In the genomic region with DNA sequence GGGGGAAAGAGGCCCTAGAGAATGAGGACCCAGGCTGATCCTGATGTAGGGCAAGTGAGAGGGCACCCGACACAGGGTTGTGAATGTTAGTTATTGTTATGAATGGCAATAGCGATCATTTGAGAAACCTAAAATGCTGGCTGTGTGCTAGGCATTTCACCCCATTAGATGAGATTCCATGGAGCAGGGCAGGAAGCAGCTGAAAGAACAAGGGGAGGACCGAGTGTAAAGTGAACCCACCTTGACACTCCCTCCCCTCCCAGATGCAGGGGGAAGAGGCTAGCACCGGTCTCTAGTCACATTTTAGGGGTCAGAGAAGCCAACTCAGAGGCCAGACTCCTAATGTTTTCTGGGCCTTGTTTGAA, we compare ENCODE assay signal across 7 cellular contexts. TPM values are rescaled to one million over a fixed set of nuclear protein-coding genes. Genes with fewer than 3 reads are reported as not detected.
A peak's percentile ranks its signal among the peaks of the same experiment; 100 is the strongest.
DNase-seq lines count a peak whose midpoint lies in the region; TF ChIP-seq lines count a peak whose summit lies in the region.
"Had no signal": no experiment of that assay in that cellular context is flagged by ENCODE, and none has a peak within 500 bp of the region (broad histone marks: within the 10 kb centered on the region; RNA-seq: fewer than 3 reads in every experiment).

No MANE protein-coding gene starts in this region.

- no peaks in the 10 kb centered on the region for H3K27me3 Mint-ChIP-seq in activated T-helper 1 cell treated with anti-CD3 and anti-CD28 coated beads, Interleukin-12 subunit alpha, Interleukin-12 subunit beta, Interleukin-2, Interleukin-4 antibody, amounts not matched to agents 30 ng/mL and 10 ng/mL and 1 ng/mL, durations not matched to agents 14 hours and 24 hours and 36 hours (ENCODE audit: insufficient read depth)

- DNase-seq in activated T-helper 1 cell treated with anti-CD3 and anti-CD28 coated beads, Interleukin-12 subunit alpha, Interleukin-12 subunit beta, Interleukin-2, Interleukin-4 antibody, amounts not matched to agents 30 ng/mL and 10 ng/mL and 1 ng/mL, durations not matched to agents 14 hours and 24 hours and 36 hours (ENCODE audit: low spot score), result no peak
- DNase-seq in NOMO-1 treated with DMSO at 0.1 percent for 48 hours (lab: John Stamatoyannopoulos, UW; ENCODE audit: unreplicated experiment) (no peak), GM13976 (ENCODE audit: low spot score) (no peak), GM10248 (ENCODE audit: extremely low spot score) (no peak)
- DNase-seq: NCI-H187 treated with DMSO at 0.1 percent for 48 hours had no signal

- H3K4me3 Mint-ChIP-seq in activated T-helper 1 cell treated with anti-CD3 and anti-CD28 coated beads, Interleukin-12 subunit alpha, Interleukin-12 subunit beta, Interleukin-2, Interleukin-4 antibody, amounts not matched to agents 30 ng/mL and 10 ng/mL and 1 ng/mL, durations not matched to agents 14 hours and 24 hours and 36 hours, result peak overlapping the region; percentile 80

- no peaks in the 10 kb centered on the region for H3K27me3 ChIP-seq in muscle layer of duodenum (ENCODE audit: low read depth, low read length)

- H3K4me1 ChIP-seq in ES-I3 (ENCODE audit: insufficient read depth, low read length) (peaks cover 43% of the 10 kb centered on the region), muscle layer of duodenum (ENCODE audit: control insufficient read depth in 1 of 2, insufficient read depth in 2 of 2, low read length in 2 of 2) (peaks cover 0 to 43% of the 10 kb centered on the region in 2 donors)

- H3K27ac Mint-ChIP-seq in activated T-helper 1 cell treated with anti-CD3 and anti-CD28 coated beads, Interleukin-12 subunit alpha, Interleukin-12 subunit beta, Interleukin-2, Interleukin-4 antibody, amounts not matched to agents 30 ng/mL and 10 ng/mL and 1 ng/mL, durations not matched to agents 14 hours and 24 hours and 36 hours, result peak overlapping the region; percentile 81

- H3K4me3 ChIP-seq in muscle layer of duodenum (ENCODE audit: low read depth in 1 of 2, low read length in 2 of 2), result peak overlapping the region; percentile 57 to 78

- H3K9ac ChIP-seq in ES-I3 (ENCODE audit: low read depth, low read length), result peak overlapping the region; percentile 64

- H3K9me3 ChIP-seq in ES-I3 (ENCODE audit: control insufficient read depth, insufficient read depth, low read length) (no peaks in the 10 kb centered on the region), muscle layer of duodenum (ENCODE audit: control insufficient read depth in 1 of 2, low read length in 2 of 2) (no peaks in the 10 kb centered on the region)

- TF ChIP-seq CTCF in GM13976 (IDR thresholded peaks at IDR 0.05; ENCODE audit: borderline replicate concordance, control extremely low read depth, extremely low read depth, insufficient read depth, missing control alignments) (no peak), GM10248 (IDR thresholded peaks at IDR 0.05; ENCODE audit: control extremely low read depth, extremely low read depth, low read depth, missing control alignments) (no peak)

- in situ Hi-C loops in GM13976 (cut with MboI; ENCODE audit: low sequenced_read_pairs, unreplicated experiment), result no loop called here

- H3K9me3 Mint-ChIP-seq in activated T-helper 1 cell treated with anti-CD3 and anti-CD28 coated beads, Interleukin-12 subunit alpha, Interleukin-12 subunit beta, Interleukin-2, Interleukin-4 antibody, amounts not matched to agents 30 ng/mL and 10 ng/mL and 1 ng/mL, durations not matched to agents 14 hours and 24 hours and 36 hours, result no peaks in the 10 kb centered on the region

- intact Hi-C loops in activated T-helper 1 cell treated with anti-CD3 and anti-CD28 coated beads, Interleukin-12 subunit alpha, Interleukin-12 subunit beta, Interleukin-2, Interleukin-4 antibody, amounts not matched to agents 30 ng/mL and 10 ng/mL and 1 ng/mL, durations not matched to agents 14 hours and 24 hours and 36 hours (cut with micrococcal nuclease), result loop anchor here (1.0 to 2.0 kb wide), 3 partner anchors 8 to 84 kb away; no protein-coding TSS in a partner anchor

- H3K4me1 Mint-ChIP-seq in activated T-helper 1 cell treated with anti-CD3 and anti-CD28 coated beads, Interleukin-12 subunit alpha, Interleukin-12 subunit beta, Interleukin-2, Interleukin-4 antibody, amounts not matched to agents 30 ng/mL and 10 ng/mL and 1 ng/mL, durations not matched to agents 14 hours and 24 hours and 36 hours (ENCODE audit: low read depth), result peaks cover 41% of the 10 kb centered on the region

- peaks cover 6% of the 10 kb centered on the region for H3K36me3 Mint-ChIP-seq in activated T-helper 1 cell treated with anti-CD3 and anti-CD28 coated beads, Interleukin-12 subunit alpha, Interleukin-12 subunit beta, Interleukin-2, Interleukin-4 antibody, amounts not matched to agents 30 ng/mL and 10 ng/mL and 1 ng/mL, durations not matched to agents 14 hours and 24 hours and 36 hours (ENCODE audit: low read depth)

- CTCF ChIA-PET in GM10248 (lab: Yijun Ruan, JAX), result interaction anchor here (1.0 to 2.3 kb wide), 3 partner anchors 16 to 31 kb away, joined by 3 to 14 read pairs (median 4); a partner anchor contains a TSS

- POLR2A ChIA-PET in GM10248 (lab: Yijun Ruan, JAX), result no interaction called here

- H3K27ac ChIP-seq in muscle layer of duodenum (ENCODE audit: low read length), result no peak overlapping the region

- H3K36me3 ChIP-seq in ES-I3 (ENCODE audit: insufficient read depth, low read length), result no peaks in the 10 kb centered on the region
- H3K36me3 ChIP-seq in muscle layer of duodenum (ENCODE audit: control insufficient read depth in 1 of 2, insufficient read depth in 2 of 2, low read length in 2 of 2), result no peaks in the 10 kb centered on the region

RNA-seq across cellular contexts. Expression of a gene that starts 0.6 kb away (rescaled TPM):
- total RNA-seq in activated T-helper 1 cell treated with anti-CD3 and anti-CD28 coated beads, Interleukin-12 subunit alpha, Interleukin-12 subunit beta, Interleukin-2, Interleukin-4 antibody, amounts not matched to agents 30 ng/mL and 10 ng/mL and 1 ng/mL, durations not matched to agents 14 hours and 24 hours and 36 hours, result 5.1 and 6.4 TPM in 2 replicates

RNA-seq across cellular contexts. Expression of a gene that starts 30.3 kb away (rescaled TPM):
- 45.8 and 46.2 TPM in 2 replicates for total RNA-seq in activated T-helper 1 cell treated with anti-CD3 and anti-CD28 coated beads, Interleukin-12 subunit alpha, Interleukin-12 subunit beta, Interleukin-2, Interleukin-4 antibody, amounts not matched to agents 30 ng/mL and 10 ng/mL and 1 ng/mL, durations not matched to agents 14 hours and 24 hours and 36 hours

RNA-seq across cellular contexts. Expression of a gene that starts 33.8 kb away (rescaled TPM):
- 81.0 and 87.5 TPM in 2 replicates for total RNA-seq in activated T-helper 1 cell treated with anti-CD3 and anti-CD28 coated beads, Interleukin-12 subunit alpha, Interleukin-12 subunit beta, Interleukin-2, Interleukin-4 antibody, amounts not matched to agents 30 ng/mL and 10 ng/mL and 1 ng/mL, durations not matched to agents 14 hours and 24 hours and 36 hours

RNA-seq across cellular contexts. Expression of a gene that starts 54.8 kb away (rescaled TPM):
- 67.4 and 71.8 TPM in 2 replicates for total RNA-seq in activated T-helper 1 cell treated with anti-CD3 and anti-CD28 coated beads, Interleukin-12 subunit alpha, Interleukin-12 subunit beta, Interleukin-2, Interleukin-4 antibody, amounts not matched to agents 30 ng/mL and 10 ng/mL and 1 ng/mL, durations not matched to agents 14 hours and 24 hours and 36 hours

RNA-seq across cellular contexts. Expression of a gene that starts 56.4 kb away (rescaled TPM):
- total RNA-seq in activated T-helper 1 cell treated with anti-CD3 and anti-CD28 coated beads, Interleukin-12 subunit alpha, Interleukin-12 subunit beta, Interleukin-2, Interleukin-4 antibody, amounts not matched to agents 30 ng/mL and 10 ng/mL and 1 ng/mL, durations not matched to agents 14 hours and 24 hours and 36 hours, result 18.5 and 19.5 TPM in 2 replicates
